Comparison of ENCODE assay signal across 1 cellular context in genomic region chr11:47599821-47600377, GRCh38.
TF ChIP-seq lines count a peak whose summit lies in the region.

No MANE protein-coding gene starts in this region.

TF ChIP-seq in K562, 482 proteins besides CTCF, POLR2A, EP300 and RAD21:
- 0 out of 2 replicates have a peak, but pooled peaks have one; percentile 32 for TF ChIP-seq CTBP1 (IDR thresholded peaks at IDR 0.05; ENCODE audit: borderline replicate concordance)
- TF ChIP-seq NR3C1 (CRISPR knock-in tag; IDR thresholded peaks at IDR 0.05): no peak
- no peak for TF ChIP-seq RFX1 (IDR thresholded peaks at IDR 0.05)
TF ChIP-seq in K562: peak in this region for 1.
